Comparison of ENCODE assay signal across 26 cellular contexts in the genomic region with DNA sequence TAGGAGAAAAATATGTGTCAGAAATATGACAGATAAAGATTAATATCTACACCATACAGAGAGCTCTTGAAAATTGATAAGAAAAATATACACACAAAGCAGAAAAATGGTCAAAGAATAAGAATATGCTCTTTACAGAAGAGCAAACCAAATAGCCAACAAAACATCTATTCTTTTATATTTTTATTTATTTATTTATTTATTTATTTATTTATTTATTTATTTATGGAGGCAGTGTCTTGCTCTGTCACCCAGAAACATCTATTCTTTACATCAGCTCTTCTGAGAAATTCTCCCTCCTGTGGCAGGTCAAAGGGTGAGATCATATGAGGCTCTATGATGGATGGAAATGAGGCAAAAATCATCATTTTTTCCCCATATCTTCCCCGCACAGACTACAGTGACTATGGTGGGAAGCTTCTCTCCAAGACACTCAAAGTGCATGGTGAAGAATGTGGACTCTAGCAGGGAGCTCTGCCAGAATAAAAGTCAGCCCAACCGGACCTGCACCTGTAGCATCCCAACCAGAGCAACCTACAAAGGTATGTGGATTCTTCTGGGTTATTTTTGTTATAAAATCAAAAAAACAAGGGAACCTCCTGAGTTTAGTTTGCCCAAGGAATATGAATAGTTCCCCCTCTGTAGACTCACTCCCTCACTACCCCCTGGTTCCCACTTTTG.
"Had no signal": no experiment of that assay in that cellular context is flagged by ENCODE, and none has a peak within 500 bp of the region (broad histone marks: within the 10 kb centered on the region; RNA-seq: fewer than 3 reads in every experiment).

No MANE protein-coding gene starts in this region.

- H3K27me3 Mint-ChIP-seq: naive thymus-derived CD4-positive, alpha-beta T cell had no signal

- H3K4me1 Mint-ChIP-seq: nephron had no signal

- H3K9me3 Mint-ChIP-seq: endodermal cell; naive thymus-derived CD4-positive, alpha-beta T cell; nephron; neural progenitor cell had no signal

- DNase-seq: dorsolateral prefrontal cortex; effector CD4-positive, alpha-beta T cell; endodermal cell; esophagus squamous epithelium; foreskin melanocyte; glutamatergic neuron; heart right ventricle; hippocampal formation; left cardiac atrium; left lung; mesendoderm; midbrain; naive thymus-derived CD4-positive, alpha-beta T cell; nucleus accumbens; stimulated activated CD4-positive, alpha-beta T cell treated with anti-CD3 and anti-CD28 coated beads, Interleukin-12 subunit alpha, Interleukin-12 subunit beta, amount 100 ng/mL, for 4 hours; stimulated activated CD4-positive, alpha-beta T cell treated with anti-CD3 and anti-CD28 coated beads, Interleukin-1b, Interleukin-23, amount 100 ng/mL, for 48 hours; stimulated activated CD4-positive, alpha-beta T cell treated with anti-CD3 and anti-CD28 coated beads, Interleukin-4, amount 100 ng/mL, for 1 hour; stimulated activated CD8-positive, alpha-beta memory T cell treated with anti-CD3 and anti-CD28 coated beads, Interleukin-4, amount 100 ng/mL, for 48 hours; stimulated activated naive CD8-positive, alpha-beta T cell treated with anti-CD3 and anti-CD28 coated beads, Interleukin-15, Interleukin-2, amounts not matched to agents 100 U/mL and 50 U/mL, for 24 hours; substantia nigra; testis; tibial artery; upper lobe of left lung had no signal

- ATAC-seq: heart right ventricle; left cardiac atrium; left lung; naive thymus-derived CD4-positive, alpha-beta T cell; sciatic nerve; stimulated activated naive CD8-positive, alpha-beta T cell treated with anti-CD3 and anti-CD28 coated beads, Interleukin-15, Interleukin-2, amounts not matched to agents 100 U/mL and 50 U/mL, for 24 hours had no signal

- H3K27ac Mint-ChIP-seq: endodermal cell; naive thymus-derived CD4-positive, alpha-beta T cell; nephron; neural progenitor cell had no signal

- H3K4me3 Mint-ChIP-seq: endodermal cell; naive thymus-derived CD4-positive, alpha-beta T cell; nephron; neural progenitor cell had no signal
